1 cellular context compared by ENCODE assay signal in the genomic region with DNA sequence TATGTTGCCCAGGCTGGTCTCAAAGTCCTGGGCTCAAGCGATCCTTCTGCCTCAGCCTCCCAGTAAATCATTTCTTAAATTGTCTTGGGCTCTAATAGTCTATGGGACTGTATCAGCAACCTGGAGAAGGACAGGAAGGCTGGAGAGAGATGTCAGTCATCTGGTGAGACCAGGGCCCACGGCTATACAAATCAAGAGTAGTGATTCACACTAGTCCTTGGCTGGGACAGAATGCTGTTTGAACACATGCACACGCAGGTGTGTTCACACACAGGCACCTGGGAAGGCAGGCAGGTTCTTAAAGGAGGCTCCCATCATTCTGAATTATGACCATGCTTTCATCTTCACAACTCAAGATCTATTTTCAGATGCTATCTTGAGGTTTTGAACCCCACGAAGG.
TF ChIP-seq lines count a peak whose summit lies in the region.

No MANE protein-coding gene starts in this region.

TF ChIP-seq in HCT116, 20 proteins besides CTCF, POLR2A, EP300 and RAD21 (continued from another document):
- TF ChIP-seq, protein P1, sequence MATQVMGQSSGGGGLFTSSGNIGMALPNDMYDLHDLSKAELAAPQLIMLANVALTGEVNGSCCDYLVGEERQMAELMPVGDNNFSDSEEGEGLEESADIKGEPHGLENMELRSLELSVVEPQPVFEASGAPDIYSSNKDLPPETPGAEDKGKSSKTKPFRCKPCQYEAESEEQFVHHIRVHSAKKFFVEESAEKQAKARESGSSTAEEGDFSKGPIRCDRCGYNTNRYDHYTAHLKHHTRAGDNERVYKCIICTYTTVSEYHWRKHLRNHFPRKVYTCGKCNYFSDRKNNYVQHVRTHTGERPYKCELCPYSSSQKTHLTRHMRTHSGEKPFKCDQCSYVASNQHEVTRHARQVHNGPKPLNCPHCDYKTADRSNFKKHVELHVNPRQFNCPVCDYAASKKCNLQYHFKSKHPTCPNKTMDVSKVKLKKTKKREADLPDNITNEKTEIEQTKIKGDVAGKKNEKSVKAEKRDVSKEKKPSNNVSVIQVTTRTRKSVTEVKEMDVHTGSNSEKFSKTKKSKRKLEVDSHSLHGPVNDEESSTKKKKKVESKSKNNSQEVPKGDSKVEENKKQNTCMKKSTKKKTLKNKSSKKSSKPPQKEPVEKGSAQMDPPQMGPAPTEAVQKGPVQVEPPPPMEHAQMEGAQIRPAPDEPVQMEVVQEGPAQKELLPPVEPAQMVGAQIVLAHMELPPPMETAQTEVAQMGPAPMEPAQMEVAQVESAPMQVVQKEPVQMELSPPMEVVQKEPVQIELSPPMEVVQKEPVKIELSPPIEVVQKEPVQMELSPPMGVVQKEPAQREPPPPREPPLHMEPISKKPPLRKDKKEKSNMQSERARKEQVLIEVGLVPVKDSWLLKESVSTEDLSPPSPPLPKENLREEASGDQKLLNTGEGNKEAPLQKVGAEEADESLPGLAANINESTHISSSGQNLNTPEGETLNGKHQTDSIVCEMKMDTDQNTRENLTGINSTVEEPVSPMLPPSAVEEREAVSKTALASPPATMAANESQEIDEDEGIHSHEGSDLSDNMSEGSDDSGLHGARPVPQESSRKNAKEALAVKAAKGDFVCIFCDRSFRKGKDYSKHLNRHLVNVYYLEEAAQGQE (IDR thresholded peaks at IDR 0.05; ENCODE audit: low read depth), result no peak
- TF ChIP-seq FOSL1 (IDR thresholded peaks at IDR 0.05; ENCODE audit: low read depth) (no peak), TCF7L2 (IDR thresholded peaks at IDR 0.05; ENCODE audit: borderline replicate concordance, extremely low read depth, insufficient read depth, insufficient read length) (no peak), CBX3 (IDR thresholded peaks at IDR 0.05; ENCODE audit: low read depth) (no peak), EZH2 (IDR thresholded peaks at IDR 0.05) (no peak), SIN3A (IDR thresholded peaks at IDR 0.05; ENCODE audit: low read depth) (no peak)
- TF ChIP-seq, protein P2, sequence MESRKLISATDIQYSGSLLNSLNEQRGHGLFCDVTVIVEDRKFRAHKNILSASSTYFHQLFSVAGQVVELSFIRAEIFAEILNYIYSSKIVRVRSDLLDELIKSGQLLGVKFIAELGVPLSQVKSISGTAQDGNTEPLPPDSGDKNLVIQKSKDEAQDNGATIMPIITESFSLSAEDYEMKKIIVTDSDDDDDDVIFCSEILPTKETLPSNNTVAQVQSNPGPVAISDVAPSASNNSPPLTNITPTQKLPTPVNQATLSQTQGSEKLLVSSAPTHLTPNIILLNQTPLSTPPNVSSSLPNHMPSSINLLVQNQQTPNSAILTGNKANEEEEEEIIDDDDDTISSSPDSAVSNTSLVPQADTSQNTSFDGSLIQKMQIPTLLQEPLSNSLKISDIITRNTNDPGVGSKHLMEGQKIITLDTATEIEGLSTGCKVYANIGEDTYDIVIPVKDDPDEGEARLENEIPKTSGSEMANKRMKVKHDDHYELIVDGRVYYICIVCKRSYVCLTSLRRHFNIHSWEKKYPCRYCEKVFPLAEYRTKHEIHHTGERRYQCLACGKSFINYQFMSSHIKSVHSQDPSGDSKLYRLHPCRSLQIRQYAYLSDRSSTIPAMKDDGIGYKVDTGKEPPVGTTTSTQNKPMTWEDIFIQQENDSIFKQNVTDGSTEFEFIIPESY (IDR thresholded peaks at IDR 0.05; ENCODE audit: extremely low read depth, insufficient replicate concordance, low read length), result no peak
- TF ChIP-seq, protein P3, sequence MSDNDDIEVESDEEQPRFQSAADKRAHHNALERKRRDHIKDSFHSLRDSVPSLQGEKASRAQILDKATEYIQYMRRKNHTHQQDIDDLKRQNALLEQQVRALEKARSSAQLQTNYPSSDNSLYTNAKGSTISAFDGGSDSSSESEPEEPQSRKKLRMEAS (IDR thresholded peaks at IDR 0.05), result no peak
